8 cellular contexts compared by ENCODE assay signal in genomic region chr4:2007804-2008670, GRCh38. TPM values are rescaled to one million over a fixed set of nuclear protein-coding genes. Genes with fewer than 3 reads are reported as not detected.
DNase-seq lines count a peak whose midpoint lies in the region; ATAC-seq, FAIRE-seq and TF ChIP-seq lines count a peak whose summit lies in the region.

No MANE protein-coding gene starts in this region.

- H3K4me1 ChIP-seq in HEK293 (ENCODE audit: control insufficient read depth, insufficient read depth, low read length), result no peaks in the 10 kb centered on the region
- no peaks in the 10 kb centered on the region for H3K4me1 ChIP-seq in mesodermal cell (ENCODE audit: control insufficient read depth, insufficient read depth, low read length, poor library complexity, severe bottlenecking)

- no peak for FAIRE-seq in bronchial epithelial cell (lab: Jason Lieb, UNC)

- H3K9me3 ChIP-seq in HEK293 (ENCODE audit: control insufficient read depth, insufficient read depth, low read depth, low read length), result no peaks in the 10 kb centered on the region
- no peaks in the 10 kb centered on the region for H3K9me3 ChIP-seq in mesodermal cell (ENCODE audit: control insufficient read depth, low read length)

- POLR2A ChIA-PET in HEK293 (lab: Yijun Ruan, JAX), result interaction anchor here (0.6 to 1.0 kb wide), 2 partner anchors 38 to 519 kb away, joined by 3 read pairs; no protein-coding TSS in a partner anchor

- 1 to 2% methylated on average over 27 to 29 of the region's 57 CpGs for WGBS in mesodermal cell (ENCODE audit: insufficient coverage in 2 of 2), 2 experiments

- H3K27ac ChIP-seq in 22Rv1 (peak overlapping the region; percentile 97), HEK293 (ENCODE audit: extremely low read depth, low read depth, low read length) (peak overlapping the region; percentile 97; the same call in 1 of the 2 replicates), mesodermal cell (ENCODE audit: low read depth, low read length, severe bottlenecking) (no peak overlapping the region)

- no peak for TF ChIP-seq CTCF in 22Rv1 (IDR thresholded peaks at IDR 0.05)
- TF ChIP-seq CTCF in HEK293 (tag by site-specific recombination; IDR thresholded peaks at IDR 0.05), result no peak
- no peak for TF ChIP-seq CTCF in bronchial epithelial cell (IDR thresholded peaks at IDR 0.05; ENCODE audit: insufficient read depth, low read length, severe bottlenecking)

- DNase-seq in bronchial epithelial cell (ENCODE audit: low read depth), result no peak
- no peak for DNase-seq in DMS153 (lab: John Stamatoyannopoulos, UW)
- DNase-seq in stimulated activated CD4-positive, alpha-beta T cell treated with anti-CD3 and anti-CD28 coated beads, Interleukin-4, amount 100 ng/mL, for 24 hours, result no peak

- H3K4me3 ChIP-seq in HEK293 (ENCODE audit: low read depth, low read length) (peak overlapping the region; percentile 93), bronchial epithelial cell (ENCODE audit: low read depth, low read length) (peak overlapping the region; percentile 100), mesodermal cell (ENCODE audit: extremely low read depth, insufficient read depth, low read length, poor library complexity, severe bottlenecking) (peak overlapping the region; percentile 69)

- ATAC-seq in GM19397 (IDR thresholded peaks at IDR 0.05; ENCODE audit: unreplicated experiment) (no peak), HG03039 (IDR thresholded peaks at IDR 0.05; ENCODE audit: unreplicated experiment) (no peak)

- no peaks in the 10 kb centered on the region for H3K27me3 ChIP-seq in bronchial epithelial cell (ENCODE audit: control insufficient read depth, insufficient read depth, low read length)

- CTCF ChIA-PET in HEK293 (lab: Yijun Ruan, JAX), result interaction anchor here (1.1 kb wide), 1 partner anchor 10 kb away, joined by 3 read pairs; no protein-coding TSS in a partner anchor

- H3K36me3 ChIP-seq in HEK293 (ENCODE audit: control insufficient read depth in 2 of 2, insufficient read depth in 1 of 2, low read length in 2 of 2) (peaks cover 8 to 29% of the 10 kb centered on the region in 2 experiments; a peak in 2 of 3 replicates), bronchial epithelial cell (ENCODE audit: control insufficient read depth, insufficient read depth, low read length) (no peaks in the 10 kb centered on the region), mesodermal cell (ENCODE audit: control insufficient read depth, insufficient read depth, low read length) (peaks cover 39% of the 10 kb centered on the region)

TF ChIP-seq in HEK293, 187 proteins besides CTCF, POLR2A, EP300 and RAD21:
- TF ChIP-seq, protein P1, sequence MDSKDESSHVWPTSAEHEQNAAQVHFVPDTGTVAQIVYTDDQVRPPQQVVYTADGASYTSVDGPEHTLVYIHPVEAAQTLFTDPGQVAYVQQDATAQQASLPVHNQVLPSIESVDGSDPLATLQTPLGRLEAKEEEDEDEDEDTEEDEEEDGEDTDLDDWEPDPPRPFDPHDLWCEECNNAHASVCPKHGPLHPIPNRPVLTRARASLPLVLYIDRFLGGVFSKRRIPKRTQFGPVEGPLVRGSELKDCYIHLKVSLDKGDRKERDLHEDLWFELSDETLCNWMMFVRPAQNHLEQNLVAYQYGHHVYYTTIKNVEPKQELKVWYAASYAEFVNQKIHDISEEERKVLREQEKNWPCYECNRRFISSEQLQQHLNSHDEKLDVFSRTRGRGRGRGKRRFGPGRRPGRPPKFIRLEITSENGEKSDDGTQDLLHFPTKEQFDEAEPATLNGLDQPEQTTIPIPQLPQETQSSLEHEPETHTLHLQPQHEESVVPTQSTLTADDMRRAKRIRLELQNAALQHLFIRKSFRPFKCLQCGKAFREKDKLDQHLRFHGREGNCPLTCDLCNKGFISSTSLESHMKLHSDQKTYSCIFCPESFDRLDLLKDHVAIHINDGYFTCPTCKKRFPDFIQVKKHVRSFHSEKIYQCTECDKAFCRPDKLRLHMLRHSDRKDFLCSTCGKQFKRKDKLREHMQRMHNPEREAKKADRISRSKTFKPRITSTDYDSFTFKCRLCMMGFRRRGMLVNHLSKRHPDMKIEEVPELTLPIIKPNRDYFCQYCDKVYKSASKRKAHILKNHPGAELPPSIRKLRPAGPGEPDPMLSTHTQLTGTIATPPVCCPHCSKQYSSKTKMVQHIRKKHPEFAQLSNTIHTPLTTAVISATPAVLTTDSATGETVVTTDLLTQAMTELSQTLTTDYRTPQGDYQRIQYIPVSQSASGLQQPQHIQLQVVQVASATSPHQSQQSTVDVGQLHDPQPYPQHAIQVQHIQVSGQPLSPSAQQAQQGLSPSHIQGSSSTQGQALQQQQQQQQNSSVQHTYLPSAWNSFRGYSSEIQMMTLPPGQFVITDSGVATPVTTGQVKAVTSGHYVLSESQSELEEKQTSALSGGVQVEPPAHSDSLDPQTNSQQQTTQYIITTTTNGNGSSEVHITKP (tag by site-specific recombination; IDR thresholded peaks at IDR 0.05), result peak; percentile 94
- TF ChIP-seq ZNF629 (tag by site-specific recombination; IDR thresholded peaks at IDR 0.05), result 0 out of 2 replicates have a peak, but pooled peaks have one; percentile 33
- no peak for TF ChIP-seq HOXC10 (CRISPR knock-in tag; IDR thresholded peaks at IDR 0.05)
- peak; percentile 59; the same call in 1 of the 2 replicates for TF ChIP-seq GLIS2 (tag by site-specific recombination; IDR thresholded peaks at IDR 0.05)
- no peak for TF ChIP-seq ZNF664 (tag by site-specific recombination; IDR thresholded peaks at IDR 0.05)
- TF ChIP-seq GLIS1 (tag by site-specific recombination; IDR thresholded peaks at IDR 0.05), result peak; percentile 35; the same call in 1 of the 2 replicates
- TF ChIP-seq ZIC2 (tag by site-specific recombination; IDR thresholded peaks at IDR 0.05), result peak; percentile 39; the same call in 1 of the 2 replicates
- TF ChIP-seq TCF7L2 (IDR thresholded peaks at IDR 0.05; ENCODE audit: borderline replicate concordance, low read depth, low read length), result no peak

RNA-seq across cellular contexts. Expression of gene NELFA, which starts 0.7 kb away (rescaled TPM):
- 14.7 and 17.9 TPM in 2 replicates for total RNA-seq in bronchial epithelial cell
- polyA plus RNA-seq in mesodermal cell (2013, experiment 1 of 2), result 34.7 TPM
- 30.7 TPM for polyA plus RNA-seq in mesodermal cell (2013, experiment 2 of 2)

RNA-seq across cellular contexts. Expression of gene NAT8L, which starts 51.1 kb away (rescaled TPM):
- total RNA-seq in bronchial epithelial cell, result not detected in 2 replicates
- 0.52 TPM for polyA plus RNA-seq in mesodermal cell (2013, experiment 1 of 2)
- 0.51 TPM for polyA plus RNA-seq in mesodermal cell (2013, experiment 2 of 2)
